27 cellular contexts compared by ENCODE assay signal in genomic region chr21:40118527-40118926, GRCh38.
A peak's percentile ranks its signal among the peaks of the same experiment; 100 is the strongest.
DNase-seq lines count a peak whose midpoint lies in the region; ATAC-seq and TF ChIP-seq lines count a peak whose summit lies in the region.
"Had no signal": no experiment of that assay in that cellular context is flagged by ENCODE, and none has a peak within 500 bp of the region (broad histone marks: within the 10 kb centered on the region; RNA-seq: fewer than 3 reads in every experiment).

No MANE protein-coding gene starts in this region.

- H3K27me3 Mint-ChIP-seq in GM23338 (ENCODE audit: insufficient read depth, low read depth, poor library complexity), result peaks cover 4% of the 10 kb centered on the region
- H3K27me3 Mint-ChIP-seq: activated naive CD4-positive, alpha-beta T cell treated with anti-CD3 and anti-CD28 coated beads, Interleukin-2, amount 10 ng/mL, durations not matched to agents 7 days and 5 days had no signal

- H3K27ac ChIP-seq in GM23338 (ENCODE audit: low read depth), result no peak overlapping the region
- H3K27ac ChIP-seq: 22Rv1, brain microvascular endothelial cell, prostate gland, SJSA1 had no signal

- no peaks in the 10 kb centered on the region for H3K36me3 ChIP-seq in GM23338 (ENCODE audit: insufficient read depth)
- H3K36me3 ChIP-seq: brain microvascular endothelial cell, prostate gland, sigmoid colon, SJSA1 had no signal

- no peaks in the 10 kb centered on the region for H3K79me2 ChIP-seq in GM23338 (replicated peaks; ENCODE audit: insufficient read depth)

- no peak overlapping the region for H2AFZ ChIP-seq in GM23338

- no peaks in the 10 kb centered on the region for H3K9me2 ChIP-seq in GM23338 (ENCODE audit: insufficient read depth)

- H3K4me3 Mint-ChIP-seq in GM23338, result no peak overlapping the region
- H3K4me3 Mint-ChIP-seq: activated naive CD4-positive, alpha-beta T cell treated with anti-CD3 and anti-CD28 coated beads, Interleukin-2, amount 10 ng/mL, durations not matched to agents 7 days and 5 days; mesothelial cell of epicardium; naive B cell; T-helper 1 cell treated with Interleukin-12 subunit alpha and Interleukin-12 subunit beta and Interleukin-4 antibody, amounts not matched to agents 30 μg/mL and 1 μg/mL, for 36 hours had no signal

- H3K27ac Mint-ChIP-seq in GM23338, result no peak overlapping the region
- H3K27ac Mint-ChIP-seq: activated naive CD4-positive, alpha-beta T cell treated with anti-CD3 and anti-CD28 coated beads, Interleukin-2, amount 10 ng/mL, durations not matched to agents 7 days and 5 days; mesothelial cell of epicardium; naive B cell; T-helper 1 cell treated with Interleukin-12 subunit alpha and Interleukin-12 subunit beta and Interleukin-4 antibody, amounts not matched to agents 30 μg/mL and 1 μg/mL, for 36 hours had no signal

- H3K4me1 ChIP-seq in GM23338 (ENCODE audit: insufficient read depth), result no peaks in the 10 kb centered on the region
- H3K4me1 ChIP-seq: prostate gland, SJSA1 had no signal

- no peaks in the 10 kb centered on the region for H3K4me1 Mint-ChIP-seq in GM23338
- H3K4me1 Mint-ChIP-seq: activated naive CD4-positive, alpha-beta T cell treated with anti-CD3 and anti-CD28 coated beads, Interleukin-2, amount 10 ng/mL, durations not matched to agents 7 days and 5 days; naive B cell had no signal

- H3K27me3 ChIP-seq in GM23338 (ENCODE audit: insufficient read depth), result no peaks in the 10 kb centered on the region
- H3K27me3 ChIP-seq: brain microvascular endothelial cell, sigmoid colon, SJSA1 had no signal

- H3K9me3 Mint-ChIP-seq in GM23338, result peaks cover 33% of the 10 kb centered on the region

- no peaks in the 10 kb centered on the region for H4K20me1 ChIP-seq in GM23338 (replicated peaks; ENCODE audit: insufficient read depth)

- H3K4me3 ChIP-seq in GM23338, result no peak overlapping the region
- H3K4me3 ChIP-seq: prostate gland, sigmoid colon, SJSA1 had no signal

- H3K4me2 ChIP-seq in GM23338, result no peak overlapping the region

- H3F3A ChIP-seq in GM23338 (replicated peaks; ENCODE audit: low read depth), result no peaks in the 10 kb centered on the region

- H3K36me3 Mint-ChIP-seq in GM23338 (ENCODE audit: low read depth), result no peaks in the 10 kb centered on the region
- H3K36me3 Mint-ChIP-seq: activated naive CD4-positive, alpha-beta T cell treated with anti-CD3 and anti-CD28 coated beads, Interleukin-2, amount 10 ng/mL, durations not matched to agents 7 days and 5 days; mesothelial cell of epicardium; naive B cell had no signal

- no peak for ATAC-seq in GM23338
- ATAC-seq: activated CD4-positive, CD25-positive, alpha-beta regulatory T cell treated with anti-CD3 and anti-CD28 coated beads, Interleukin-2, amount 50 U/mL, for 24 hours; Panc1 had no signal

- no peak for TF ChIP-seq CTCF in GM23338 (conservative IDR thresholded peaks at IDR 0.05; ENCODE audit: low read depth in 2 of 2)

- DNase-seq in DMS79 treated with DMSO at 0.1 percent for 48 hours (lab: John Stamatoyannopoulos, UW) (peak; percentile 13), DMS79 (lab: John Stamatoyannopoulos, UW) (no peak), GM23338 (ENCODE audit: low spot score) (peak; percentile 12), NCI-H2196 (lab: John Stamatoyannopoulos, UW; ENCODE audit: unreplicated experiment) (peak; percentile 51), kidney tubule cell (ENCODE audit: low spot score) (peak; percentile 63), islet precursor cell (no peak), SK-N-DZ (ENCODE audit: low spot score) (no peak)
- no peak for DNase-seq in central memory CD4-positive, alpha-beta T cell
- DNase-seq: activated CD4-positive, alpha-beta T cell treated with anti-CD3 and anti-CD28 coated beads, Interleukin-2, amount 50 U/mL, for 48 hours; activated CD8-positive, alpha-beta memory T cell treated with anti-CD3 and anti-CD28 coated beads, Interleukin-2, amount 50 U/mL, for 4 hours; activated naive CD4-positive, alpha-beta T cell treated with anti-CD3 and anti-CD28 coated beads, Interleukin-2, amount 10 ng/mL, durations not matched to agents 7 days and 5 days; brain microvascular endothelial cell; glutamatergic neuron; KG1; naive B cell; NCI-H146; NCI-H446 treated with DMSO at 0.1 percent for 48 hours; nucleus accumbens; sigmoid colon; stimulated activated naive CD4-positive, alpha-beta T cell treated with Interleukin-2 at 50 U/mL for 16 hours had no signal

TF ChIP-seq in GM23338, 12 proteins besides CTCF, POLR2A, EP300 and RAD21:
- TF ChIP-seq ETS1 (IDR thresholded peaks at IDR 0.05), result no peak
- TF ChIP-seq ZNF114 (CRISPR knock-in tag; IDR thresholded peaks at IDR 0.05), result no peak
- TF ChIP-seq ZNF462 (CRISPR knock-in tag; IDR thresholded peaks at IDR 0.05), result no peak
- no peak for TF ChIP-seq STAT1 (IDR thresholded peaks at IDR 0.05; ENCODE audit: unreplicated experiment)
- TF ChIP-seq EZH2phosphoT487 (IDR thresholded peaks at IDR 0.05; ENCODE audit: unreplicated experiment), result no peak
- no peak for TF ChIP-seq POLR2AphosphoS5 (IDR thresholded peaks at IDR 0.05; ENCODE audit: low read depth)

Comparison
In these comparisons a context has a peak if more than half of its experiments do, and no peak if none do; other contexts are left out.
1. DNase-seq: peak in DMS79 treated with DMSO at 0.1 percent for 48 hours (single experiment), GM23338 (single experiment), NCI-H2196 (single experiment) and kidney tubule cell (single experiment); none in DMS79 (single experiment), islet precursor cell (single experiment), SK-N-DZ (single experiment) and central memory CD4-positive, alpha-beta T cell (single experiment).